In the genomic region with DNA sequence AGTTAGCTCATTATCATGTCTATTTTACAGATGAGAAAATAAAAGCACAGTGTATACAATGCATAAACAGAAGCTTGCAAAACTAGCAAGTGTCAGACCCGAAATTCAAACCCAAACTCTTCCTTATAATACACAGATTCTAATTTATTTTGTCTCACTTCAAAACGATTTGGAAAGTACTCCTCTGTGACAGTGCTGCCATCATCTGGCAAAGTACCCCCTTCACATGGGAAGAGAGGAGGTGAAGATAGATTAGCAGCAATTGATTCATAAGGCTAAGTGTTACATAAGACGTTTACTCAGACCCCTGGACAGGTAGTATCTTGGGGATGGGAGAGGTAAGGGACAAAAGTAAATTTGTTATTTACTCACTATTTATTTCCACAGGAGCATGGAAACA, we compare ENCODE assay signal across 9 cellular contexts.
DNase-seq lines count a peak whose midpoint lies in the region; ATAC-seq and TF ChIP-seq lines count a peak whose summit lies in the region.
"Had no signal": no experiment of that assay in that cellular context is flagged by ENCODE, and none has a peak within 500 bp of the region (broad histone marks: within the 10 kb centered on the region; RNA-seq: fewer than 3 reads in every experiment).

No MANE protein-coding gene starts in this region.

- H3K4me1 ChIP-seq in HEK293 (ENCODE audit: control insufficient read depth, insufficient read depth, low read length) (no peaks in the 10 kb centered on the region), iPS DF 6.9 (ENCODE audit: control insufficient read depth, insufficient read depth, low read length) (no peaks in the 10 kb centered on the region), upper lobe of left lung (no peaks in the 10 kb centered on the region)
- H3K4me1 ChIP-seq: tibial nerve had no signal

- H3K36me3 ChIP-seq in HEK293 (ENCODE audit: control insufficient read depth in 2 of 2, insufficient read depth in 1 of 2, low read length in 2 of 2), result no peaks in the 10 kb centered on the region
- no peaks in the 10 kb centered on the region for H3K36me3 ChIP-seq in iPS DF 6.9 (ENCODE audit: control insufficient read depth, insufficient read depth, low read length)
- H3K36me3 ChIP-seq in upper lobe of left lung, result no peaks in the 10 kb centered on the region
- H3K36me3 ChIP-seq: tibial nerve had no signal

- ATAC-seq in upper lobe of left lung (ENCODE audit: low FRiP score in 2 of 2), result no peak
- ATAC-seq in GM19324 (IDR thresholded peaks at IDR 0.05; ENCODE audit: low FRiP score, unreplicated experiment), result no peak

- no peaks in the 10 kb centered on the region for H3K9me3 ChIP-seq in HEK293 (ENCODE audit: control insufficient read depth, insufficient read depth, low read depth, low read length)
- no peaks in the 10 kb centered on the region for H3K9me3 ChIP-seq in iPS DF 6.9 (ENCODE audit: control insufficient read depth, insufficient read depth, low read length)
- no peaks in the 10 kb centered on the region for H3K9me3 ChIP-seq in upper lobe of left lung
- H3K9me3 ChIP-seq: tibial nerve had no signal

- in situ Hi-C loops in SK-MEL-5 (cut with HindIII; ENCODE audit: low pct_unique_long_range_greater_than_20kb, low sequenced_read_pairs), result no loop called here

- TF ChIP-seq POLR2A in upper lobe of left lung (IDR thresholded peaks at IDR 0.05), result no peak

- POLR2A ChIA-PET in HEK293 (lab: Yijun Ruan, JAX), result no interaction called here

- DNase-seq in COLO829 (ENCODE audit: low spot score) (peak; percentile 6), SK-MEL-5 (ENCODE audit: low read depth, low spot score) (peak; percentile 73), iPS DF 6.9 (ENCODE audit: low read depth, low spot score) (peak; percentile 9), upper lobe of left lung (no peak), cerebellar cortex (ENCODE audit: low spot score) (no peak)
- no peak for DNase-seq in stimulated activated CD4-positive, alpha-beta T cell treated with anti-CD3 and anti-CD28 coated beads, Interleukin-2, amount 100 ng/mL, for 48 hours

- CTCF ChIA-PET in HEK293 (lab: Yijun Ruan, JAX), result interaction anchor here (0.5 to 1.9 kb wide), 6 partner anchors 10 to 1159 kb away, joined by 3 to 5 read pairs (median 3); no protein-coding TSS in a partner anchor

- TF ChIP-seq CTCF in HEK293 (tag by site-specific recombination; IDR thresholded peaks at IDR 0.05) (no peak), upper lobe of left lung (IDR thresholded peaks at IDR 0.05) (no peak)

- no CpG with 5 or more reads among the region's 3 CpGs for WGBS in iPS DF 6.9 (ENCODE audit: insufficient coverage, insufficient read length)
- 20 to 22% methylated on average over 3 of the region's 3 CpGs for WGBS in upper lobe of left lung, 2 donors

- H3K4me3 ChIP-seq in HEK293 (ENCODE audit: low read depth, low read length) (no peak overlapping the region), iPS DF 6.9 (ENCODE audit: low read length) (no peak overlapping the region), upper lobe of left lung (no peak overlapping the region)
- H3K4me3 ChIP-seq: tibial nerve had no signal

- TF ChIP-seq EP300 in upper lobe of left lung (IDR thresholded peaks at IDR 0.05), result no peak

- H3K27me3 ChIP-seq in iPS DF 6.9 (ENCODE audit: control insufficient read depth, insufficient read depth, low read length) (no peaks in the 10 kb centered on the region), upper lobe of left lung (no peaks in the 10 kb centered on the region)
- H3K27me3 ChIP-seq: tibial nerve had no signal

- H3K27ac ChIP-seq in HEK293 (ENCODE audit: extremely low read depth, low read depth, low read length) (no peak overlapping the region), iPS DF 6.9 (ENCODE audit: low read length) (no peak overlapping the region), upper lobe of left lung (no peak overlapping the region)
- H3K27ac ChIP-seq: tibial nerve had no signal

TF ChIP-seq in HEK293, 187 proteins besides CTCF, POLR2A, EP300 and RAD21:
- peak; percentile 13 for TF ChIP-seq ZNF654 (tag by site-specific recombination; IDR thresholded peaks at IDR 0.05; ENCODE audit: low read depth)
- no peak for TF ChIP-seq OVOL3 (tag by site-specific recombination; IDR thresholded peaks at IDR 0.05)

Comparison
In these comparisons a context has a peak if more than half of its experiments do, and no peak if none do; other contexts are left out.
1. DNase-seq: peak in COLO829 (single experiment), SK-MEL-5 (single experiment) and iPS DF 6.9 (single experiment); none in upper lobe of left lung (0 of 2), stimulated activated CD4-positive, alpha-beta T cell treated with anti-CD3 and anti-CD28 coated beads, Interleukin-2, amount 100 ng/mL, for 48 hours (0 of 2) and cerebellar cortex (single experiment).